Comparison of ENCODE assay signal across 20 cellular contexts in the genomic region with DNA sequence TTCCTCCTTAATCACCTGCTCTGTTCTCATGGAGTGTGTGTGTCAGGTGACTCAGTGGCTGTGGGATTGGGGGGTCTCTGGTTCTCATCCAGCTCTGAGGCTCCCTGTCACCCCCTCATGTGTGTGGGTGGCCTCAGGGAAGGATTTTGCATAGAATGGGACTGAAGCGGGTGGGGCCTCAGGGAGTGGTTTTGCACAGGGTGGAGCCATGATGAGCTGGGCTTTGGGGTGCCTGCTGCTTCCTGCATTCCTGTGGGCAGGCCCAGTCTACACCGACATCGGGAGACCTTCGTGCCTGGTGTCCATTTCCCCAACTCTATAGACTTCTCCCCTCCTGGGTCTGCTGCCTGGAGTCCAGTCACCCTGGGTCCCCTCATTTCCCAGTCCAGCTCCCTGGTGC.
"Had no signal": no experiment of that assay in that cellular context is flagged by ENCODE, and none has a peak within 500 bp of the region (broad histone marks: within the 10 kb centered on the region; RNA-seq: fewer than 3 reads in every experiment).

No MANE protein-coding gene starts in this region.

- ATAC-seq: left colon; left ventricle myocardium superior; naive thymus-derived CD4-positive, alpha-beta T cell; psoas muscle; stimulated activated naive B cell treated with anti-CD40 and anti-IgM and Interleukin-4, amounts not matched to agents 10 μg/mL and 1 μg/mL and 100 μg/mL, for 72 hours had no signal

- H3K4me3 ChIP-seq: esophagus squamous epithelium, lung, psoas muscle, sigmoid colon, skin epidermis had no signal

- DNase-seq: cortex of kidney; effector memory CD4-positive, alpha-beta T cell; esophagus squamous epithelium; foreskin fibroblast; hippocampal formation; left colon; left ventricle myocardium superior; mesendoderm; naive thymus-derived CD4-positive, alpha-beta T cell; nephron progenitor cell; psoas muscle; retina; sigmoid colon; stimulated activated CD4-positive, alpha-beta T cell treated with anti-CD3 and anti-CD28 coated beads, Interleukin-2, amount 100 ng/mL, for 24 hours; stimulated activated CD4-positive, alpha-beta T cell treated with anti-CD3 and anti-CD28 coated beads, Interleukin-4, amount 100 ng/mL, for 4 hours; stimulated activated naive B cell treated with anti-CD40 and anti-IgM and Interleukin-4, amounts not matched to agents 10 μg/mL and 1 μg/mL and 100 μg/mL, for 72 hours had no signal

- H3K27me3 ChIP-seq: sigmoid colon had no signal

- H3K27ac ChIP-seq: epithelial cell of prostate, esophagus squamous epithelium, neutrophil, psoas muscle, sigmoid colon had no signal

- H3K4me1 ChIP-seq: psoas muscle had no signal

- H3K36me3 ChIP-seq: esophagus squamous epithelium, neutrophil, sigmoid colon had no signal

- H3K9me3 ChIP-seq: neutrophil had no signal
